In the genomic region with DNA sequence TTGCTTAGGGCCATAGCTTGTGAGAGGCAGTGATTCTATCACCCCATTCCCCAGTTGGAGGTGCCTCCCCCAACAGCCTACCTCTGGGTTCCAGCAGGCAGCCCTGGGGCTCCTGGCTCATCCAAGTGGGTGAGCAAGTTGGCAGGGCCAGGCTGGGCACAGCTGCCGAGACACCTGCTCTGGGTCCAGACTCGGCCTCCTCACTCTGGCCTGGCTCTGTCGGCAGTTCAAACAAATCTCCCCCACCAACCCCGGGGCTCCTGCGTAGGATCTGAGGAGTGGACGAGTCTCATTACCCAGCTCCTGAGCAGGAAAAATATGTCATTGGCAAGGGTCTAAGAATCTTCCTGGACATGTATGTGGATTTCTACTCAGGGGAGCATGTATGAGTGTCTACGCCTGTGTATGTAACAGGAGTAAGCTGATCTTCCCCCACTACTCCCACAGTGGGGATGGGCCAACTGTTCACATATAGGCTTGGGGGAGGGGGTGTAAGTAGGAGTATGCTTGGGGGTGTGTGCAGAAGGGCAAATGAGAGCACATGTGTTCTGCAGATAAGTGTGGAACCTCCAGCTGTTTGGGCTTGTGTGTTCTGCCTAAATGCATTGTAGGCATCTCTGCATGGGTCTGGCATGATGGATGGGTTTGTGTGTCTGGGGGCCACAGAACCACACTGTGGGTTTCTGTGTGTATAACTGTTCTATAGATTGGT, we compare ENCODE assay signal across 8 cellular contexts. TPM values are rescaled to one million over a fixed set of nuclear protein-coding genes. Genes with fewer than 3 reads are reported as not detected.
DNase-seq lines count a peak whose midpoint lies in the region; ATAC-seq and TF ChIP-seq lines count a peak whose summit lies in the region.

No MANE protein-coding gene starts in this region.

- DNase-seq in AG10803 (ENCODE audit: low read depth) (peak; percentile 41), SK-N-MC (ENCODE audit: low read depth, low spot score) (no peak), fibroblast of pulmonary artery (ENCODE audit: low read depth) (peak; percentile 92), prostate gland (ENCODE audit: low spot score) (peak; percentile 28), hippocampal formation (lab: John Stamatoyannopoulos, UW) (no peak)

- TF ChIP-seq CTCF in AG10803 (conservative IDR thresholded peaks at IDR 0.05; ENCODE audit: low read length): no peak
- no peak for TF ChIP-seq CTCF in fibroblast of pulmonary artery (IDR thresholded peaks at IDR 0.05; ENCODE audit: low read length, missing control alignments)
- no peak for TF ChIP-seq CTCF in prostate gland (IDR thresholded peaks at IDR 0.05)

- H3K36me3 ChIP-seq in HUES48 (ENCODE audit: control insufficient read depth, insufficient read depth, low read length) (peaks cover 9% of the 10 kb centered on the region; the same call in 1 of the 2 replicates), SK-N-MC (ENCODE audit: insufficient read depth, low read length) (peaks cover 7% of the 10 kb centered on the region), prostate gland (no peaks in the 10 kb centered on the region)

- no peaks in the 10 kb centered on the region for H3K9me3 ChIP-seq in HUES48 (ENCODE audit: control insufficient read depth, insufficient read depth, low read length)
- H3K9me3 ChIP-seq in SK-N-MC (ENCODE audit: low read depth, low read length): no peaks in the 10 kb centered on the region
- H3K9me3 ChIP-seq in prostate gland: no peaks in the 10 kb centered on the region

- H3K27me3 ChIP-seq in HUES48 (ENCODE audit: control insufficient read depth, insufficient read depth, low read length): no peaks in the 10 kb centered on the region
- no peaks in the 10 kb centered on the region for H3K27me3 ChIP-seq in prostate gland (replicated peaks; ENCODE audit: insufficient read depth)

- H3K27ac ChIP-seq in HUES48 (ENCODE audit: low read depth, low read length) (peak overlapping the region; percentile 98), SK-N-MC (peak overlapping the region; percentile 65; the same call in 1 of the 2 replicates), prostate gland (peak overlapping the region; percentile 85 to 86)

- H3K4me3 ChIP-seq in AG10803 (ENCODE audit: low read length) (peak overlapping the region; percentile 96), HUES48 (ENCODE audit: low read depth, low read length) (peak overlapping the region; percentile 90), SK-N-MC (peak overlapping the region; percentile 100), fibroblast of pulmonary artery (replicated peaks; ENCODE audit: low read depth, low read length) (peak overlapping the region; percentile 97), prostate gland (peak overlapping the region; percentile 69 to 71)

- WGBS in prostate gland: 34% methylated on average over 7 of the region's 7 CpGs

- intact Hi-C loops in prostate gland (cut with DNase I): no loop called here

- H3K4me1 ChIP-seq in HUES48 (ENCODE audit: control insufficient read depth, insufficient read depth, low read length): peaks cover 40% of the 10 kb centered on the region
- H3K4me1 ChIP-seq in prostate gland (replicated peaks): peaks cover 16% of the 10 kb centered on the region

- H3K9ac ChIP-seq in HUES48 (ENCODE audit: low read depth, low read length): peak overlapping the region; percentile 90
- peak overlapping the region; percentile 96 for H3K9ac ChIP-seq in SK-N-MC (ENCODE audit: insufficient read length)

- ATAC-seq in HG03139 (IDR thresholded peaks at IDR 0.05; ENCODE audit: unreplicated experiment): no peak
- no peak for ATAC-seq in GM18517 (IDR thresholded peaks at IDR 0.05; ENCODE audit: unreplicated experiment)

- peak; percentile 14 for TF ChIP-seq POLR2A in prostate gland (IDR thresholded peaks at IDR 0.05)

RNA-seq across cellular contexts. Expression of a gene that starts 2.0 kb away (rescaled TPM):
- total RNA-seq in prostate gland: 100 to 1,000 TPM; 356 to 514 TPM

RNA-seq across cellular contexts. Expression of a gene that starts 30.6 kb away (rescaled TPM):
- 1 to 10 TPM in 1 of 2 donors, under 1 TPM in 1; 0.41 to 3.6 TPM for total RNA-seq in prostate gland

Comparison
In these comparisons a context has a peak if more than half of its experiments do, and no peak if none do; other contexts are left out.
1. DNase-seq: peak in AG10803 (single experiment), fibroblast of pulmonary artery (single experiment) and prostate gland (single experiment); none in SK-N-MC (single experiment) and hippocampal formation (0 of 2).
2. Peak in every context shown above with its lines, with median percentiles within 50 percentile points of each other: H3K4me3 ChIP-seq and H3K27ac ChIP-seq.